Comparison of ENCODE assay signal across 8 cellular contexts in genomic region chr22:41543854-41544670, GRCh38. TPM values are rescaled to one million over a fixed set of nuclear protein-coding genes. Genes with fewer than 3 reads are reported as not detected.
DNase-seq lines count a peak whose midpoint lies in the region; ATAC-seq and TF ChIP-seq lines count a peak whose summit lies in the region.

TSS of gene POLR3H (minus strand) at chr22:41544470. CDS start at chr22:41544101, 369 bp downstream.

- no peak for TF ChIP-seq POLR2A in testis (IDR thresholded peaks at IDR 0.05)

- DNase-seq in GM10266 (ENCODE audit: extremely low spot score), result peak; percentile 99
- DNase-seq in NCI-H1092 (lab: John Stamatoyannopoulos, UW), result peak; percentile 98
- peak; percentile 52 for DNase-seq in glomerular endothelial cell (ENCODE audit: extremely low read depth, low read depth, low spot score)
- peak; percentile 91 for DNase-seq in omental fat pad (ENCODE audit: low spot score)
- peak; percentile 100 for DNase-seq in testis

- TF ChIP-seq CTCF in GM10266 (IDR thresholded peaks at IDR 0.05; ENCODE audit: control insufficient read depth, insufficient read depth, low read depth, missing control alignments) (peak; percentile 88), omental fat pad (IDR thresholded peaks at IDR 0.05) (no peak), testis (IDR thresholded peaks at IDR 0.05) (peak; percentile 37 to 61 (median 58))

- intact Hi-C loops in testis (cut with DNase I; ENCODE audit: low total_unique reads), result no loop called here

- no peaks in the 10 kb centered on the region for H3K9me3 ChIP-seq in testis

- peak within 1 kb of the TSS; percentile 95 for H3K4me3 Mint-ChIP-seq in activated naive CD4-positive, alpha-beta T cell treated with anti-CD3 and anti-CD28 coated beads, Interleukin-2, amount 50 U/mL, for 24 hours

- H3K27me3 Mint-ChIP-seq in activated naive CD4-positive, alpha-beta T cell treated with anti-CD3 and anti-CD28 coated beads, Interleukin-2, amount 50 U/mL, for 24 hours, result no peaks in the 10 kb centered on the region

- H3K27me3 ChIP-seq in testis, result no peaks in the 10 kb centered on the region

- H3K36me3 Mint-ChIP-seq in activated naive CD4-positive, alpha-beta T cell treated with anti-CD3 and anti-CD28 coated beads, Interleukin-2, amount 50 U/mL, for 24 hours, result peaks cover 7% of the 10 kb centered on the region

- no peaks in the 10 kb centered on the region for H3K36me3 ChIP-seq in testis (ENCODE audit: low read depth, missing control alignments)

- peak within 1 kb of the TSS; percentile 99 for H3K27ac Mint-ChIP-seq in activated naive CD4-positive, alpha-beta T cell treated with anti-CD3 and anti-CD28 coated beads, Interleukin-2, amount 50 U/mL, for 24 hours

- 0 to 1% methylated on average over 32 to 66 of the region's 80 CpGs for WGBS in testis, 2 donors

- ATAC-seq in HG02588 (IDR thresholded peaks at IDR 0.05; ENCODE audit: unreplicated experiment) (peak; percentile 89), SK-N-SH treated with all-trans-retinoic acid at 6 μM for 48 hours (peak; percentile 97), omental fat pad (ENCODE audit: low FRiP score) (peak; percentile 98)

- peak within 1 kb of the TSS; percentile 75 to 86 for H3K4me3 ChIP-seq in testis

- H3K4me1 Mint-ChIP-seq in activated naive CD4-positive, alpha-beta T cell treated with anti-CD3 and anti-CD28 coated beads, Interleukin-2, amount 50 U/mL, for 24 hours, result peaks cover 42% of the 10 kb centered on the region

- H3K9me3 Mint-ChIP-seq in activated naive CD4-positive, alpha-beta T cell treated with anti-CD3 and anti-CD28 coated beads, Interleukin-2, amount 50 U/mL, for 24 hours, result no peaks in the 10 kb centered on the region

- H3K27ac ChIP-seq in testis, result peak within 1 kb of the TSS; percentile 70 to 82

- peaks cover 26% of the 10 kb centered on the region for H3K4me1 ChIP-seq in testis

TF ChIP-seq in SK-N-SH treated with all-trans-retinoic acid at 6 μM for 48 hours, 23 proteins besides CTCF, POLR2A, EP300 and RAD21:
- TF ChIP-seq CREB5 (CRISPR knock-in tag; IDR thresholded peaks at IDR 0.05; ENCODE audit: low read depth), result no peak
- no peak for TF ChIP-seq TOX (CRISPR knock-in tag; IDR thresholded peaks at IDR 0.05; ENCODE audit: borderline replicate concordance)
- no peak for TF ChIP-seq TSHZ2 (CRISPR knock-in tag; IDR thresholded peaks at IDR 0.05)
- TF ChIP-seq ZC3H10 (CRISPR knock-in tag; IDR thresholded peaks at IDR 0.05), result no peak
- TF ChIP-seq PATZ1 (CRISPR knock-in tag; IDR thresholded peaks at IDR 0.05; ENCODE audit: borderline replicate concordance), result no peak
- TF ChIP-seq ARNTL (CRISPR knock-in tag; IDR thresholded peaks at IDR 0.05; ENCODE audit: borderline replicate concordance, low read depth), result no peak
- TF ChIP-seq POU6F1 (CRISPR knock-in tag; IDR thresholded peaks at IDR 0.05; ENCODE audit: borderline replicate concordance, low read depth), result no peak
- no peak for TF ChIP-seq ZFP3 (CRISPR knock-in tag; IDR thresholded peaks at IDR 0.05)
- no peak for TF ChIP-seq ISL1 (CRISPR knock-in tag; IDR thresholded peaks at IDR 0.05)
- no peak for TF ChIP-seq CSRNP3 (CRISPR knock-in tag; IDR thresholded peaks at IDR 0.05)
- TF ChIP-seq TCF4 (CRISPR knock-in tag; IDR thresholded peaks at IDR 0.05; ENCODE audit: borderline replicate concordance), result no peak
- TF ChIP-seq ZNF70 (CRISPR knock-in tag; IDR thresholded peaks at IDR 0.05), result no peak
- TF ChIP-seq SNAI2 (CRISPR knock-in tag; IDR thresholded peaks at IDR 0.05), result no peak
- TF ChIP-seq ZNF8 (CRISPR knock-in tag; IDR thresholded peaks at IDR 0.05), result no peak
- TF ChIP-seq PPARA (CRISPR knock-in tag; IDR thresholded peaks at IDR 0.05; ENCODE audit: borderline replicate concordance), result no peak
- TF ChIP-seq ZFP30 (CRISPR knock-in tag; IDR thresholded peaks at IDR 0.05), result no peak
- TF ChIP-seq BACH2 (CRISPR knock-in tag; IDR thresholded peaks at IDR 0.05; ENCODE audit: borderline replicate concordance), result no peak
- TF ChIP-seq ESRRG (CRISPR knock-in tag; IDR thresholded peaks at IDR 0.05), result no peak
- no peak for TF ChIP-seq CSDC2 (CRISPR knock-in tag; IDR thresholded peaks at IDR 0.05)

RNA-seq across cellular contexts. Expression of gene POLR3H, which starts in this region (rescaled TPM):
- total RNA-seq in glomerular endothelial cell (9.8 and 18.1 TPM in 2 replicates), omental fat pad (10 to 100 TPM; 17.0 to 37.7 (median 22.3) TPM), testis (10 to 100 TPM; 23.3 to 24.6 TPM)
- polyA plus RNA-seq in testis (ENCODE audit: insufficient read depth, low read depth, low replicate concordance), result 38.9 TPM

Comparison
In these comparisons a context has a peak if more than half of its experiments do, and no peak if none do; other contexts are left out.
1. Peak in every context shown above with its lines: DNase-seq, ATAC-seq, H3K4me3 ChIP-seq and H3K27ac ChIP-seq.
2. CTCF ChIP-seq: peak in GM10266 (single experiment) and testis (3 of 3); none in omental fat pad (0 of 3).